Comparison of ENCODE assay signal across 6 cellular contexts in the genomic region with DNA sequence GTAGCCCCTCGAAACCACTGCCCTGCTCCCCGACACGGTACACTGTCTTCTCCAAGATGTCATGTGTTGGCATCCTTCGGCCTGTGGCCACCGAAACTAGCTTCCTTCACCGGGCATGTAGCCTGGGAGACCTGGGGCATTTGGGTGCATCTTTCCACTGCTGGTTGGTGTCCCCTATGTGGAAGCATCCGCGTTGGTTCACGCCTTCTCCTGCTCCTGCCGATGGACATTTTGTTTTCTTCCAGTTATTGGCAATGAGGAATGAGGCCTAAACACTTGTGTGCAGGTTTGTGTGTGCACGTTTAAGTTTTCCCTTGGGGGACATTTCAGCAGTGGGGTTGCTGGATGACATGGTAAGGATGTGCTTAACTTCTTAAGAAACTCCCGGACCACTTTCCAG.
DNase-seq lines count a peak whose midpoint lies in the region; ATAC-seq and TF ChIP-seq lines count a peak whose summit lies in the region.
"Not testable (repeated sequence)": the region's sequence is repeated elsewhere in the genome, so short reads cannot be mapped to it uniquely, and the experiment has no call there.

No MANE protein-coding gene starts in this region.

- H3K27ac Mint-ChIP-seq in T-helper 2 cell treated with Interferon-gamma antibody and Interleukin-4, amounts not matched to agents 5 μg/mL and 100 μg/mL, for 36 hours; activated CD8-positive, alpha-beta memory T cell treated with anti-CD3 and anti-CD28 coated beads, Interleukin-2, amount 10 ng/mL, durations not matched to agents 7 days and 5 days; activated naive CD8-positive, alpha-beta T cell treated with anti-CD3 and anti-CD28 coated beads, Interleukin-2, amount 10 ng/mL, durations not matched to agents 7 days and 5 days; nephron: not testable (repeated sequence)

- H3K27me3 ChIP-seq in spleen (replicated peaks in 1 of 7): not testable (repeated sequence)

- H3K4me3 Mint-ChIP-seq in T-helper 2 cell treated with Interferon-gamma antibody and Interleukin-4, amounts not matched to agents 5 μg/mL and 100 μg/mL, for 36 hours: peak overlapping the region; percentile 29
- H3K4me3 Mint-ChIP-seq in activated CD8-positive, alpha-beta memory T cell treated with anti-CD3 and anti-CD28 coated beads, Interleukin-2, amount 10 ng/mL, durations not matched to agents 7 days and 5 days; activated naive CD8-positive, alpha-beta T cell treated with anti-CD3 and anti-CD28 coated beads, Interleukin-2, amount 10 ng/mL, durations not matched to agents 7 days and 5 days: not testable (repeated sequence)
- H3K4me3 Mint-ChIP-seq in nephron: peak overlapping the region; percentile 73 to 83 (median 77)

- ATAC-seq in activated CD8-positive, alpha-beta memory T cell treated with anti-CD3 and anti-CD28 coated beads, Interleukin-2, amount 10 ng/mL, durations not matched to agents 7 days and 5 days; activated naive CD8-positive, alpha-beta T cell treated with anti-CD3 and anti-CD28 coated beads, Interleukin-2, amount 10 ng/mL, durations not matched to agents 7 days and 5 days (ENCODE audit: low read depth); left lobe of liver: not testable (repeated sequence)

- intact Hi-C loops in spleen (cut with DNase I; ENCODE audit: low total_unique reads): not testable (repeated sequence)

- CTCF ChIA-PET in activated CD8-positive, alpha-beta memory T cell treated with anti-CD3 and anti-CD28 coated beads, Interleukin-2, amount 10 ng/mL, durations not matched to agents 7 days and 5 days (lab: Charles Lee): not testable (repeated sequence)

- H3K27me3 Mint-ChIP-seq in T-helper 2 cell treated with Interferon-gamma antibody and Interleukin-4, amounts not matched to agents 5 μg/mL and 100 μg/mL, for 36 hours (ENCODE audit: low read depth); activated CD8-positive, alpha-beta memory T cell treated with anti-CD3 and anti-CD28 coated beads, Interleukin-2, amount 10 ng/mL, durations not matched to agents 7 days and 5 days; activated naive CD8-positive, alpha-beta T cell treated with anti-CD3 and anti-CD28 coated beads, Interleukin-2, amount 10 ng/mL, durations not matched to agents 7 days and 5 days; nephron (ENCODE audit: low read depth): not testable (repeated sequence)

- not testable (repeated sequence) for H3K4me3 ChIP-seq in spleen

- H3K4me1 Mint-ChIP-seq in T-helper 2 cell treated with Interferon-gamma antibody and Interleukin-4, amounts not matched to agents 5 μg/mL and 100 μg/mL, for 36 hours (ENCODE audit: low read depth); activated CD8-positive, alpha-beta memory T cell treated with anti-CD3 and anti-CD28 coated beads, Interleukin-2, amount 10 ng/mL, durations not matched to agents 7 days and 5 days; activated naive CD8-positive, alpha-beta T cell treated with anti-CD3 and anti-CD28 coated beads, Interleukin-2, amount 10 ng/mL, durations not matched to agents 7 days and 5 days: not testable (repeated sequence)
- peaks cover 21% of the 10 kb centered on the region for H3K4me1 Mint-ChIP-seq in nephron

- H3K27ac ChIP-seq in spleen: not testable (repeated sequence)

- peaks cover 0 to 18% (median 5%) of the 10 kb centered on the region in 6 donors for H3K4me1 ChIP-seq in spleen

- not testable (repeated sequence) for H3K9me3 ChIP-seq in spleen

- 90 to 96% (median 92%) methylated on average over 8 to 12 of the region's 12 CpGs for WGBS in spleen, 5 donors

- H3K36me3 ChIP-seq in spleen: not testable (repeated sequence)

- POLR2A ChIA-PET in activated naive CD8-positive, alpha-beta T cell treated with anti-CD3 and anti-CD28 coated beads, Interleukin-2, amount 10 ng/mL, durations not matched to agents 7 days and 5 days (lab: Charles Lee): not testable (repeated sequence)

- peak; percentile 5 for DNase-seq in T-helper 2 cell treated with Interferon-gamma antibody and Interleukin-4, amounts not matched to agents 5 μg/mL and 100 μg/mL, for 36 hours (ENCODE audit: low spot score)
- peak; percentile 39 for DNase-seq in activated CD8-positive, alpha-beta memory T cell treated with anti-CD3 and anti-CD28 coated beads, Interleukin-2, amount 10 ng/mL, durations not matched to agents 7 days and 5 days
- DNase-seq in activated naive CD8-positive, alpha-beta T cell treated with anti-CD3 and anti-CD28 coated beads, Interleukin-2, amount 10 ng/mL, durations not matched to agents 7 days and 5 days: peak; percentile 26
- DNase-seq in left lobe of liver (ENCODE audit: low spot score) (peak; percentile 44), spleen (peak; percentile 67)

- TF ChIP-seq CTCF in nephron (IDR thresholded peaks at IDR 0.05; ENCODE audit: unreplicated experiment in 3 of 3); spleen (IDR thresholded peaks at IDR 0.05 in 8 of 11, conservative IDR thresholded peaks at IDR 0.05 in 3 of 11): not testable (repeated sequence)

- not testable (repeated sequence) for TF ChIP-seq POLR2A in spleen (IDR thresholded peaks at IDR 0.05)

- H3K9me3 Mint-ChIP-seq in T-helper 2 cell treated with Interferon-gamma antibody and Interleukin-4, amounts not matched to agents 5 μg/mL and 100 μg/mL, for 36 hours; activated CD8-positive, alpha-beta memory T cell treated with anti-CD3 and anti-CD28 coated beads, Interleukin-2, amount 10 ng/mL, durations not matched to agents 7 days and 5 days (ENCODE audit: low read depth); activated naive CD8-positive, alpha-beta T cell treated with anti-CD3 and anti-CD28 coated beads, Interleukin-2, amount 10 ng/mL, durations not matched to agents 7 days and 5 days; nephron: not testable (repeated sequence)

- not testable (repeated sequence) for H3K36me3 Mint-ChIP-seq in T-helper 2 cell treated with Interferon-gamma antibody and Interleukin-4, amounts not matched to agents 5 μg/mL and 100 μg/mL, for 36 hours (ENCODE audit: low read depth); activated CD8-positive, alpha-beta memory T cell treated with anti-CD3 and anti-CD28 coated beads, Interleukin-2, amount 10 ng/mL, durations not matched to agents 7 days and 5 days; activated naive CD8-positive, alpha-beta T cell treated with anti-CD3 and anti-CD28 coated beads, Interleukin-2, amount 10 ng/mL, durations not matched to agents 7 days and 5 days; nephron (ENCODE audit: low read depth)

Comparison
In these comparisons a context has a peak if more than half of its experiments do, and no peak if none do; other contexts are left out.
1. DNase-seq: peak in every context shown above with its lines; median percentile 67 in spleen; 44 in left lobe of liver; 39 in activated CD8-positive, alpha-beta memory T cell treated with anti-CD3 and anti-CD28 coated beads, Interleukin-2, amount 10 ng/mL, durations not matched to agents 7 days and 5 days; 26 in activated naive CD8-positive, alpha-beta T cell treated with anti-CD3 and anti-CD28 coated beads, Interleukin-2, amount 10 ng/mL, durations not matched to agents 7 days and 5 days; 5 in T-helper 2 cell treated with Interferon-gamma antibody and Interleukin-4, amounts not matched to agents 5 μg/mL and 100 μg/mL, for 36 hours.